8 cellular contexts compared by ENCODE assay signal in genomic region chr1:170664283-170664827, GRCh38. TPM values are rescaled to one million over a fixed set of nuclear protein-coding genes. Genes with fewer than 3 reads are reported as not detected.
DNase-seq lines count a peak whose midpoint lies in the region; ATAC-seq and TF ChIP-seq lines count a peak whose summit lies in the region.

No MANE protein-coding gene starts in this region.

- H3K4me1 ChIP-seq in SK-N-SH (ENCODE audit: control insufficient read depth in 1 of 2, insufficient read depth in 2 of 2, low read depth in 1 of 2, low read length in 1 of 2), result peaks cover 0 to 4% of the 10 kb centered on the region in 2 experiments; a peak in 1 of 4 replicates
- H3K4me1 ChIP-seq in heart left ventricle, result peaks cover 0 to 44% (median 3%) of the 10 kb centered on the region in 12 donors
- no peaks in the 10 kb centered on the region for H3K4me1 ChIP-seq in prostate gland (replicated peaks)
- H3K4me1 ChIP-seq in OCI-LY7 (ENCODE audit: insufficient read depth, low read length, poor library complexity, severe bottlenecking), result no peaks in the 10 kb centered on the region

- TF ChIP-seq POLR2A in heart left ventricle (IDR thresholded peaks at IDR 0.05) (no peak), prostate gland (IDR thresholded peaks at IDR 0.05) (no peak)

- peaks cover 54% of the 10 kb centered on the region for H3F3A ChIP-seq in SK-N-SH (replicated peaks; ENCODE audit: insufficient read depth)

- no peak overlapping the region for H3K27ac Mint-ChIP-seq in natural killer cell
- no peak overlapping the region for H3K27ac Mint-ChIP-seq in T-helper 2 cell treated with Interferon-gamma antibody and Interleukin-4, amounts not matched to agents 5 μg/mL and 100 μg/mL, for 36 hours

- intact Hi-C loops in heart left ventricle (cut with DNase I) (loop anchor here in 8 of 10 donors (2.0 to 10.0 kb wide), 15 partner anchors 100 to 740 kb away; partner anchors contain the start of genes GORAB (in 6 of the 8), KIFAP3 (in 2 of the 8) and NTMT2 (in 2 of the 8)), prostate gland (cut with DNase I) (loop anchor here (2.0 to 5.0 kb wide), 2 partner anchors 134 to 732 kb away; no protein-coding TSS in a partner anchor), OCI-LY7 (cut with micrococcal nuclease; ENCODE audit: unreplicated experiment) (no loop called here), natural killer cell (cut with micrococcal nuclease) (no loop called here)

- H3K36me3 ChIP-seq in SK-N-SH (replicated peaks in 1 of 2; ENCODE audit: control insufficient read depth in 1 of 2, insufficient read depth in 2 of 2, low read length in 1 of 2) (peaks cover 5 to 37% of the 10 kb centered on the region in 2 experiments), heart left ventricle (peaks cover 0 to 3% (median 0%) of the 10 kb centered on the region in 9 donors), prostate gland (no peaks in the 10 kb centered on the region), OCI-LY7 (ENCODE audit: insufficient read depth, low read length) (no peaks in the 10 kb centered on the region)

- TF ChIP-seq EP300 in SK-N-SH (IDR thresholded peaks at IDR 0.05; ENCODE audit: borderline replicate concordance in 1 of 2, low read depth in 1 of 2, low read length in 1 of 2), result no peak

- H3K9ac ChIP-seq in SK-N-SH, result peak overlapping the region; percentile 99

- 1% methylated on average over 32 of the region's 42 CpGs for WGBS in SK-N-SH (ENCODE audit: low lambda C conversion rate)
- 1 to 2% (median 1%) methylated on average over 14 to 42 of the region's 42 CpGs for WGBS in heart left ventricle, 4 donors
- 1% methylated on average over 42 of the region's 42 CpGs for WGBS in prostate gland

- H3K9me3 Mint-ChIP-seq in natural killer cell, result no peaks in the 10 kb centered on the region
- no peaks in the 10 kb centered on the region for H3K9me3 Mint-ChIP-seq in T-helper 2 cell treated with Interferon-gamma antibody and Interleukin-4, amounts not matched to agents 5 μg/mL and 100 μg/mL, for 36 hours

- H3K27ac ChIP-seq in SK-N-SH (ENCODE audit: low read depth in 2 of 2, low read length in 1 of 2) (peak overlapping the region; percentile 97 to 99), heart left ventricle (peak overlapping the region; percentile 58 to 98 (median 94)), prostate gland (peak overlapping the region; percentile 82 to 83), OCI-LY7 (ENCODE audit: low read depth, low read length, poor library complexity, severe bottlenecking) (no peak overlapping the region)

- no peaks in the 10 kb centered on the region for H3K36me3 Mint-ChIP-seq in natural killer cell
- peaks cover 3% of the 10 kb centered on the region for H3K36me3 Mint-ChIP-seq in T-helper 2 cell treated with Interferon-gamma antibody and Interleukin-4, amounts not matched to agents 5 μg/mL and 100 μg/mL, for 36 hours (ENCODE audit: low read depth)

- no peak for TF ChIP-seq RAD21 in SK-N-SH (IDR thresholded peaks at IDR 0.05; ENCODE audit: low read length)

- BruUV-seq in OCI-LY7 (replicated peaks; lab: Mats Ljungman, UMichigan), result no TSS peak

- H3K9me3 ChIP-seq in SK-N-SH, result no peaks in the 10 kb centered on the region
- H3K9me3 ChIP-seq in heart left ventricle, result no peaks in the 10 kb centered on the region
- no peaks in the 10 kb centered on the region for H3K9me3 ChIP-seq in prostate gland
- H3K9me3 ChIP-seq in OCI-LY7 (ENCODE audit: low read length), result no peaks in the 10 kb centered on the region

- H3K4me1 Mint-ChIP-seq in natural killer cell, result peaks cover 5 to 10% of the 10 kb centered on the region in 2 donors
- peaks cover 12% of the 10 kb centered on the region for H3K4me1 Mint-ChIP-seq in T-helper 2 cell treated with Interferon-gamma antibody and Interleukin-4, amounts not matched to agents 5 μg/mL and 100 μg/mL, for 36 hours (ENCODE audit: low read depth)

- POLR2A ChIA-PET in SK-N-SH (lab: Yijun Ruan, JAX) (no interaction called here), OCI-LY7 (lab: Charles Lee) (no interaction called here)

- DNase-seq in GM10266 (ENCODE audit: extremely low spot score), result peak; percentile 45
- DNase-seq in SK-N-SH, result peak; percentile 53
- DNase-seq in heart left ventricle, result peak in 4 of 5 donors; percentile 44 to 73 (median 54)
- DNase-seq in prostate gland (ENCODE audit: low spot score), result no peak
- no peak for DNase-seq in OCI-LY7 (ENCODE audit: low spot score)
- no peak for DNase-seq in OCI-M1 (lab: John Stamatoyannopoulos, UW)
- DNase-seq in natural killer cell, result no peak
- DNase-seq in T-helper 2 cell treated with Interferon-gamma antibody and Interleukin-4, amounts not matched to agents 5 μg/mL and 100 μg/mL, for 36 hours (ENCODE audit: low spot score), result no peak

- H3K27me3 ChIP-seq in SK-N-SH (ENCODE audit: insufficient read depth), result no peaks in the 10 kb centered on the region
- peaks cover 0 to 81% (median 4%) of the 10 kb centered on the region in 9 donors for H3K27me3 ChIP-seq in heart left ventricle
- no peaks in the 10 kb centered on the region for H3K27me3 ChIP-seq in prostate gland (replicated peaks; ENCODE audit: insufficient read depth)

- ATAC-seq in heart left ventricle (peak; percentile 22 to 66 (median 46)), natural killer cell (no peak)

- H3K9me2 ChIP-seq in SK-N-SH (no peaks in the 10 kb centered on the region), OCI-LY7 (ENCODE audit: insufficient read depth, low read length) (no peaks in the 10 kb centered on the region)

- peaks cover 73 to 78% of the 10 kb centered on the region in 2 donors for H3K27me3 Mint-ChIP-seq in natural killer cell (ENCODE audit: low read depth in 2 of 2)
- H3K27me3 Mint-ChIP-seq in T-helper 2 cell treated with Interferon-gamma antibody and Interleukin-4, amounts not matched to agents 5 μg/mL and 100 μg/mL, for 36 hours (ENCODE audit: low read depth), result peaks cover 92% of the 10 kb centered on the region

- no peaks in the 10 kb centered on the region for H4K20me1 ChIP-seq in SK-N-SH (ENCODE audit: insufficient read depth)
- no peaks in the 10 kb centered on the region for H4K20me1 ChIP-seq in OCI-LY7 (ENCODE audit: insufficient read depth, low read length)

- CTCF ChIA-PET in SK-N-SH (lab: Yijun Ruan, JAX) (no interaction called here), OCI-LY7 (lab: Charles Lee; ENCODE audit: unreplicated experiment) (no interaction called here)

- peaks cover 77% of the 10 kb centered on the region for H3K79me2 ChIP-seq in SK-N-SH (ENCODE audit: insufficient read depth)
- no peaks in the 10 kb centered on the region for H3K79me2 ChIP-seq in OCI-LY7 (ENCODE audit: insufficient read depth, low read depth, low read length)

- H2AFZ ChIP-seq in SK-N-SH (ENCODE audit: low read depth), result no peak overlapping the region
- no peak overlapping the region for H2AFZ ChIP-seq in OCI-LY7 (ENCODE audit: low read length)

- no peak overlapping the region for H3K4me3 Mint-ChIP-seq in natural killer cell
- H3K4me3 Mint-ChIP-seq in T-helper 2 cell treated with Interferon-gamma antibody and Interleukin-4, amounts not matched to agents 5 μg/mL and 100 μg/mL, for 36 hours, result no peak overlapping the region

- H3K4me3 ChIP-seq in SK-N-SH (ENCODE audit: low read depth in 2 of 2, low read length in 1 of 2) (peak overlapping the region; percentile 87 to 96), heart left ventricle (peak overlapping the region; percentile 49 to 93 (median 79)), prostate gland (peak overlapping the region; percentile 45 to 56), OCI-LY7 (ENCODE audit: low read depth, low read length, poor library complexity, severe bottlenecking) (no peak overlapping the region)

- H3K4me2 ChIP-seq in SK-N-SH, result peak overlapping the region; percentile 92
- H3K4me2 ChIP-seq in OCI-LY7 (ENCODE audit: low read length), result no peak overlapping the region

- no peak for TF ChIP-seq CTCF in GM10266 (IDR thresholded peaks at IDR 0.05; ENCODE audit: control insufficient read depth, insufficient read depth, low read depth, missing control alignments)
- TF ChIP-seq CTCF in SK-N-SH (IDR thresholded peaks at IDR 0.05), result no peak
- no peak for TF ChIP-seq CTCF in heart left ventricle (IDR thresholded peaks at IDR 0.05)
- no peak for TF ChIP-seq CTCF in prostate gland (IDR thresholded peaks at IDR 0.05)
- TF ChIP-seq CTCF in OCI-LY7 (conservative IDR thresholded peaks at IDR 0.05; ENCODE audit: low read length), result no peak
- TF ChIP-seq CTCF in natural killer cell (IDR thresholded peaks at IDR 0.05), result no peak

TF ChIP-seq in SK-N-SH, 30 proteins besides CTCF, POLR2A, EP300 and RAD21 (continues in another document):
- TF ChIP-seq GATA2 (CRISPR knock-in tag; IDR thresholded peaks at IDR 0.05), result no peak
- TF ChIP-seq SIN3A (IDR thresholded peaks at IDR 0.05; ENCODE audit: borderline replicate concordance, low read depth, low read length), result no peak; the same call in 1 of the 2 replicates
- TF ChIP-seq, protein P1, sequence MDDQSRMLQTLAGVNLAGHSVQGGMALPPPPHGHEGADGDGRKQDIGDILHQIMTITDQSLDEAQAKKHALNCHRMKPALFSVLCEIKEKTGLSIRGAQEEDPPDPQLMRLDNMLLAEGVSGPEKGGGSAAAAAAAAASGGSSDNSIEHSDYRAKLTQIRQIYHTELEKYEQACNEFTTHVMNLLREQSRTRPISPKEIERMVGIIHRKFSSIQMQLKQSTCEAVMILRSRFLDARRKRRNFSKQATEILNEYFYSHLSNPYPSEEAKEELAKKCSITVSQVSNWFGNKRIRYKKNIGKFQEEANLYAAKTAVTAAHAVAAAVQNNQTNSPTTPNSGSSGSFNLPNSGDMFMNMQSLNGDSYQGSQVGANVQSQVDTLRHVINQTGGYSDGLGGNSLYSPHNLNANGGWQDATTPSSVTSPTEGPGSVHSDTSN (IDR thresholded peaks at IDR 0.05), result no peak
- TF ChIP-seq MEF2A (IDR thresholded peaks at IDR 0.05; ENCODE audit: borderline replicate concordance, low read depth), result no peak
- no peak for TF ChIP-seq IRF3 (IDR thresholded peaks at IDR 0.05; ENCODE audit: low read depth, low read length)
- TF ChIP-seq NFIC (IDR thresholded peaks at IDR 0.05; ENCODE audit: borderline replicate concordance), result no peak

RNA-seq across cellular contexts. Expression of gene PRRX1, which starts 0.4 kb away (rescaled TPM):
- polyA plus RNA-seq in SK-N-SH (2012; rRNA removed), result 356 and 431 TPM in 2 replicates
- polyA plus RNA-seq in SK-N-SH (2012; cell fraction: cytosol; rRNA removed), result 352 and 421 TPM in 2 replicates
- polyA plus RNA-seq in SK-N-SH (2012; cell fraction: nucleus; rRNA removed), result 197 and 345 TPM in 2 replicates
- total RNA-seq in heart left ventricle, result 100 to 1,000 TPM in 1 of 9 donors, 10 to 100 TPM in 8; 25.7 to 104 (median 53.3) TPM
- polyA plus RNA-seq in heart left ventricle, result 10 to 100 TPM; 16.2 to 27.7 TPM
- total RNA-seq in prostate gland, result 10 to 100 TPM in 1 of 2 donors, 1 to 10 TPM in 1; 7.0 to 35.2 TPM
- not detected in 2 replicates for total RNA-seq in OCI-LY7 (2014; rRNA removed; shearing (Covaris generic))
- not detected in 2 replicates for total RNA-seq in OCI-LY7 (2022)
- not detected for total RNA-seq in natural killer cell

Comparison
In these comparisons a context has a peak if more than half of its experiments do, and no peak if none do; other contexts are left out.
1. DNase-seq: peak in GM10266 (single experiment), SK-N-SH (single experiment) and heart left ventricle (4 of 5); none in prostate gland (single experiment), OCI-LY7 (single experiment), OCI-M1 (single experiment), natural killer cell (single experiment) and T-helper 2 cell treated with Interferon-gamma antibody and Interleukin-4, amounts not matched to agents 5 μg/mL and 100 μg/mL, for 36 hours (single experiment).
2. ATAC-seq: peak in heart left ventricle (4 of 4); none in natural killer cell (0 of 3).
3. RNA of gene PRRX1, which starts 0.4 kb away (total RNA-seq): 25.7 to 104 TPM in heart left ventricle and 7.0 to 35.2 TPM in prostate gland; not detected in OCI-LY7 and not detected in natural killer cell; every median in the first group is over 4 times any median in the second.
4. intact Hi-C loops: an anchor here in heart left ventricle (2.0 to 10.0 kb wide) and prostate gland (2.0 to 5.0 kb wide); none called in OCI-LY7 and natural killer cell.